In the genomic region with DNA sequence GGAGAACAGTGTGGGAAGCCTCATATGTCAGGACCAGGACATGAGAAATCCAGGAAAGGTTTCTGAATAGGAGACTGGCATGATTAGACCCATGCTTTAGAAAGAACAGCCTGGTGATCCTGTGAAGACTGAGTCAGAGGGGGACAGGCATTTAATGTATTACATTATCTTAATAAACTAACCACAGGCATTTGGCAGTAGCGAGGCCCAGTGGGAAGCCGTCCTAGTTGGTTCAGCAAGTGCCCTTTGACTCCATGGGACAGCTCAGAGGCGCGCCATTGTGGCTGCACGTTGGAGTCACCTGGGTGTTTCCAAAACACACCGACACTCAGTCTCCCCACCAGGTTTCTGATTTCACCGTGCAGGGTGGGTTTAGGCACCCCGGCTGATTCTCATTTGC, we compare ENCODE assay signal across 14 cellular contexts.
DNase-seq lines count a peak whose midpoint lies in the region; TF ChIP-seq lines count a peak whose summit lies in the region.
"Had no signal": no experiment of that assay in that cellular context is flagged by ENCODE, and none has a peak within 500 bp of the region (broad histone marks: within the 10 kb centered on the region; RNA-seq: fewer than 3 reads in every experiment).

No MANE protein-coding gene starts in this region.

- no peaks in the 10 kb centered on the region for H3K36me3 ChIP-seq in ACC112 (ENCODE audit: insufficient read depth, low read length)
- no peaks in the 10 kb centered on the region for H3K36me3 ChIP-seq in HEK293 (ENCODE audit: control insufficient read depth in 2 of 2, insufficient read depth in 1 of 2, low read length in 2 of 2)
- H3K36me3 ChIP-seq in adipocyte (ENCODE audit: control insufficient read depth, insufficient read depth, low read length, severe bottlenecking): no peaks in the 10 kb centered on the region
- H3K36me3 ChIP-seq: BE2C, SJSA1 had no signal

- H3K79me2 ChIP-seq in ACC112 (ENCODE audit: control insufficient read depth, insufficient read depth, low read length, unreplicated experiment): no peaks in the 10 kb centered on the region

- no peak overlapping the region for H3K27ac Mint-ChIP-seq in CD14-positive monocyte

- H3K9me3 ChIP-seq in HEK293 (ENCODE audit: control insufficient read depth, insufficient read depth, low read depth, low read length): no peaks in the 10 kb centered on the region
- no peaks in the 10 kb centered on the region for H3K9me3 ChIP-seq in adipocyte (ENCODE audit: control insufficient read depth, low read length)
- H3K9me3 ChIP-seq: BE2C, SJSA1 had no signal

- peaks cover 11% of the 10 kb centered on the region for H3K4me1 ChIP-seq in ACC112 (ENCODE audit: control insufficient read depth, insufficient read depth, low read length, unreplicated experiment)
- no peaks in the 10 kb centered on the region for H3K4me1 ChIP-seq in HEK293 (ENCODE audit: control insufficient read depth, insufficient read depth, low read length)
- peaks cover 11% of the 10 kb centered on the region for H3K4me1 ChIP-seq in adipocyte (ENCODE audit: control insufficient read depth, insufficient read depth, low read length)
- H3K4me1 ChIP-seq: SJSA1 had no signal

- CTCF ChIA-PET in HEK293 (lab: Yijun Ruan, JAX): interaction anchor here (0.7 kb wide), 1 partner anchor 469 kb away, joined by 3 read pairs; no protein-coding TSS in a partner anchor

- H3K4me3 Mint-ChIP-seq in CD14-positive monocyte: no peak overlapping the region

- intact Hi-C loops in CD14-positive monocyte (cut with micrococcal nuclease): no loop called here

- POLR2A ChIA-PET in HEK293 (lab: Yijun Ruan, JAX): no interaction called here

- peaks cover 12% of the 10 kb centered on the region; the same call in 1 of the 2 replicates for H3K27me3 ChIP-seq in ACC112 (ENCODE audit: insufficient read depth, low read length)
- peaks cover 50% of the 10 kb centered on the region for H3K27me3 ChIP-seq in adipocyte (replicated peaks; ENCODE audit: control insufficient read depth, insufficient read depth, low read length)
- H3K27me3 ChIP-seq: BE2C had no signal

- no peak for TF ChIP-seq CTCF in HEK293 (tag by site-specific recombination; IDR thresholded peaks at IDR 0.05)
- TF ChIP-seq CTCF in CD14-positive monocyte (IDR thresholded peaks at IDR 0.05): no peak

- no peak overlapping the region for H3K4me3 ChIP-seq in ACC112 (ENCODE audit: low read depth, low read length)
- H3K4me3 ChIP-seq in HEK293 (ENCODE audit: low read depth, low read length): no peak overlapping the region
- H3K4me3 ChIP-seq in adipocyte (ENCODE audit: low read length): no peak overlapping the region
- H3K4me3 ChIP-seq: dorsolateral prefrontal cortex, SJSA1 had no signal

- H3K4me1 Mint-ChIP-seq in CD14-positive monocyte: no peaks in the 10 kb centered on the region

- no peaks in the 10 kb centered on the region for H3K36me3 Mint-ChIP-seq in CD14-positive monocyte

- no peaks in the 10 kb centered on the region for H3K9me3 Mint-ChIP-seq in CD14-positive monocyte

- H3K27me3 Mint-ChIP-seq in CD14-positive monocyte (ENCODE audit: low read depth in 3 of 3): peaks cover 2 to 7% (median 2%) of the 10 kb centered on the region in 3 donors

- DNase-seq in adipocyte (ENCODE audit: low read depth) (peak; percentile 57), hepatic stellate cell (ENCODE audit: low spot score) (peak; percentile 63), T-helper 2 cell (no peak), cerebellar nuclear complex (lab: John Stamatoyannopoulos, UW) (no peak), CD14-positive monocyte (ENCODE audit: low spot score) (no peak), activated gamma-delta T cell treated with Interleukin-2 at 50 U/mL for 16 hours (no peak)
- DNase-seq: activated CD4-positive, alpha-beta T cell treated with anti-CD3 and anti-CD28 coated beads for 1 hour; activated naive CD4-positive, alpha-beta T cell; BE2C; dorsolateral prefrontal cortex; Karpas-422 had no signal

- peak overlapping the region; percentile 21 for H2AFZ ChIP-seq in ACC112 (ENCODE audit: low read length, unreplicated experiment)

- H3K27ac ChIP-seq in ACC112 (ENCODE audit: low read depth, low read length) (peak overlapping the region; percentile 29; the same call in 1 of the 2 replicates), HEK293 (ENCODE audit: extremely low read depth, low read depth, low read length) (no peak overlapping the region)
- H3K27ac ChIP-seq: dorsolateral prefrontal cortex, SJSA1 had no signal

- no peak overlapping the region for H3K9ac ChIP-seq in adipocyte (ENCODE audit: low read length)

TF ChIP-seq in HEK293, 187 proteins besides CTCF, POLR2A, EP300 and RAD21:
- no peak for TF ChIP-seq ZNF530 (tag by site-specific recombination; IDR thresholded peaks at IDR 0.05; ENCODE audit: low read depth)
- TF ChIP-seq ZNF335 (tag by site-specific recombination; conservative IDR thresholded peaks at IDR 0.05): peak; percentile 40; the same call in 1 of the 2 replicates
- no peak for TF ChIP-seq ZNF624 (tag by site-specific recombination; IDR thresholded peaks at IDR 0.05)
- no peak for TF ChIP-seq ZNF501 (tag by site-specific recombination; IDR thresholded peaks at IDR 0.05)
- no peak for TF ChIP-seq AEBP2 (tag by site-specific recombination; IDR thresholded peaks at IDR 0.05; ENCODE audit: borderline replicate concordance)
- TF ChIP-seq ZNF274 (IDR thresholded peaks at IDR 0.05; ENCODE audit: low read length): no peak
- no peak for TF ChIP-seq ZNF274 (tag by site-specific recombination; IDR thresholded peaks at IDR 0.05; ENCODE audit: borderline replicate concordance)
- TF ChIP-seq, protein P1, sequence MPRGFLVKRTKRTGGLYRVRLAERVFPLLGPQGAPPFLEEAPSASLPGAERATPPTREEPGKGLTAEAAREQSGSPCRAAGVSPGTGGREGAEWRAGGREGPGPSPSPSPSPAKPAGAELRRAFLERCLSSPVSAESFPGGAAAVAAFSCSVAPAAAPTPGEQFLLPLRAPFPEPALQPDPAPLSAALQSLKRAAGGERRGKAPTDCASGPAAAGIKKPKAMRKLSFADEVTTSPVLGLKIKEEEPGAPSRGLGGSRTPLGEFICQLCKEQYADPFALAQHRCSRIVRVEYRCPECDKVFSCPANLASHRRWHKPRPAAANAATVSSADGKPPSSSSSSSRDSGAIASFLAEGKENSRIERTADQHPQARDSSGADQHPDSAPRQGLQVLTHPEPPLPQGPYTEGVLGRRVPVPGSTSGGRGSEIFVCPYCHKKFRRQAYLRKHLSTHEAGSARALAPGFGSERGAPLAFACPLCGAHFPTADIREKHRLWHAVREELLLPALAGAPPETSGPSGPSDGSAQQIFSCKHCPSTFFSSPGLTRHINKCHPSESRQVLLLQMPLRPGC (tag by site-specific recombination; IDR thresholded peaks at IDR 0.05): no peak
- no peak for TF ChIP-seq HOXD13 (CRISPR knock-in tag; IDR thresholded peaks at IDR 0.05; ENCODE audit: borderline replicate concordance)
- peak; percentile 64 for TF ChIP-seq ZIC2 (tag by site-specific recombination; IDR thresholded peaks at IDR 0.05)
- TF ChIP-seq, protein P2, sequence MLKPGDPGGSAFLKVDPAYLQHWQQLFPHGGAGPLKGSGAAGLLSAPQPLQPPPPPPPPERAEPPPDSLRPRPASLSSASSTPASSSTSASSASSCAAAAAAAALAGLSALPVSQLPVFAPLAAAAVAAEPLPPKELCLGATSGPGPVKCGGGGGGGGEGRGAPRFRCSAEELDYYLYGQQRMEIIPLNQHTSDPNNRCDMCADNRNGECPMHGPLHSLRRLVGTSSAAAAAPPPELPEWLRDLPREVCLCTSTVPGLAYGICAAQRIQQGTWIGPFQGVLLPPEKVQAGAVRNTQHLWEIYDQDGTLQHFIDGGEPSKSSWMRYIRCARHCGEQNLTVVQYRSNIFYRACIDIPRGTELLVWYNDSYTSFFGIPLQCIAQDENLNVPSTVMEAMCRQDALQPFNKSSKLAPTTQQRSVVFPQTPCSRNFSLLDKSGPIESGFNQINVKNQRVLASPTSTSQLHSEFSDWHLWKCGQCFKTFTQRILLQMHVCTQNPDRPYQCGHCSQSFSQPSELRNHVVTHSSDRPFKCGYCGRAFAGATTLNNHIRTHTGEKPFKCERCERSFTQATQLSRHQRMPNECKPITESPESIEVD (tag by site-specific recombination; IDR thresholded peaks at IDR 0.05): no peak
- no peak for TF ChIP-seq ZNF391 (tag by site-specific recombination; IDR thresholded peaks at IDR 0.05; ENCODE audit: borderline replicate concordance, low read depth)
- no peak for TF ChIP-seq OVOL3 (tag by site-specific recombination; IDR thresholded peaks at IDR 0.05)
- no peak for TF ChIP-seq ZNF404 (tag by site-specific recombination; IDR thresholded peaks at IDR 0.05)

Comparison
In these comparisons a context has a peak if more than half of its experiments do, and no peak if none do; other contexts are left out.
1. DNase-seq: peak in adipocyte (single experiment) and hepatic stellate cell (single experiment); none in T-helper 2 cell (0 of 5), cerebellar nuclear complex (0 of 2), CD14-positive monocyte (single experiment) and activated gamma-delta T cell treated with Interleukin-2 at 50 U/mL for 16 hours (single experiment).